8 cellular contexts compared by ENCODE assay signal in genomic region chr3:12288466-12289129, GRCh38. TPM values are rescaled to one million over a fixed set of nuclear protein-coding genes. Genes with fewer than 3 reads are reported as not detected.
A peak's percentile ranks its signal among the peaks of the same experiment; 100 is the strongest.
DNase-seq lines count a peak whose midpoint lies in the region; ATAC-seq and TF ChIP-seq lines count a peak whose summit lies in the region.

Gene PPARG (plus strand): TSS chr3:12289070. CDS start chr3:12379712, 90,642 bp downstream.

- peaks cover 3 to 32% (median 18%) of the 10 kb centered on the region in 4 donors for H3K4me1 ChIP-seq in stomach

- peaks cover 0 to 32% (median 0%) of the 10 kb centered on the region in 3 donors for H3K27me3 ChIP-seq in stomach

- DNase-seq in D341Med (ENCODE audit: low spot score) (peak; percentile 47), HuH-7 (ENCODE audit: low spot score) (peak; percentile 90), cerebellum (ENCODE audit: low spot score) (peak; percentile 34), left lobe of liver (ENCODE audit: low spot score) (peak; percentile 62), stomach (peak; percentile 59), SW 1271 (lab: John Stamatoyannopoulos, UW) (no peak), cortex of kidney (lab: John Stamatoyannopoulos, UW) (no peak)

- no peaks in the 10 kb centered on the region for H3K36me3 ChIP-seq in stomach

- TF ChIP-seq CTCF in stomach (IDR thresholded peaks at IDR 0.05), result no peak

- TF ChIP-seq POLR2A in stomach (IDR thresholded peaks at IDR 0.05), result no peak

- H3K9me3 ChIP-seq in stomach, result peaks cover 0 to 5% (median 0%) of the 10 kb centered on the region in 4 donors

- H3K27ac ChIP-seq in stomach, result peak within 1 kb of the TSS; percentile 86 to 94 (median 93)

- ATAC-seq in left lobe of liver, result peak; percentile 65
- ATAC-seq in HG03442 (IDR thresholded peaks at IDR 0.05; ENCODE audit: unreplicated experiment), result no peak

- TF ChIP-seq EP300 in stomach (IDR thresholded peaks at IDR 0.05), result no peak

- peak within 1 kb of the TSS; percentile 66 to 88 (median 76) for H3K4me3 ChIP-seq in stomach

- intact Hi-C loops in stomach (cut with DNase I; ENCODE audit: low total_unique reads), result no loop called here

- 1% methylated on average over 15 to 50 of the region's 50 CpGs for WGBS in stomach, 5 donors

RNA-seq across cellular contexts. Expression of gene PPARG, which starts in this region (rescaled TPM):
- total RNA-seq in cerebellum, result 2.7 TPM
- total RNA-seq in left lobe of liver, result 7.4 TPM
- total RNA-seq in stomach, result 10 to 100 TPM; 11.0 to 85.2 (median 31.2) TPM
- 10 to 100 TPM in 2 of 3 donors, 1 to 10 TPM in 1; 7.9 to 58.2 (median 26.6) TPM for polyA plus RNA-seq in stomach

Comparison
In these comparisons a context has a peak if more than half of its experiments do, and no peak if none do; other contexts are left out.
1. DNase-seq: peak in D341Med (single experiment), HuH-7 (single experiment), cerebellum (single experiment), left lobe of liver (single experiment) and stomach (single experiment); none in SW 1271 (0 of 2) and cortex of kidney (single experiment).